9 cellular contexts compared by ENCODE assay signal in genomic region chr19:51417107-51417806, GRCh38. TPM values are rescaled to one million over a fixed set of nuclear protein-coding genes. Genes with fewer than 3 reads are reported as not detected.
DNase-seq lines count a peak whose midpoint lies in the region; ATAC-seq and TF ChIP-seq lines count a peak whose summit lies in the region.
"Had no signal": no experiment of that assay in that cellular context is flagged by ENCODE, and none has a peak within 500 bp of the region (broad histone marks: within the 10 kb centered on the region; RNA-seq: fewer than 3 reads in every experiment).

Gene SIGLEC10 (minus strand): TSS chr19:51417642. CDS start chr19:51417581, 61 bp downstream.

- TF ChIP-seq CTCF in activated B cell treated with CpG ODN at 0.5 μM for 24 hours (IDR thresholded peaks at IDR 0.05): no peak

- no peaks in the 10 kb centered on the region for H3K36me3 Mint-ChIP-seq in activated naive CD4-positive, alpha-beta T cell treated with anti-CD3 and anti-CD28 coated beads for 36 hours (ENCODE audit: low read depth)
- H3K36me3 Mint-ChIP-seq in activated B cell treated with CpG ODN at 0.5 μM for 24 hours (ENCODE audit: low read depth): peaks cover 29% of the 10 kb centered on the region

- H3K27ac Mint-ChIP-seq in activated naive CD4-positive, alpha-beta T cell treated with anti-CD3 and anti-CD28 coated beads for 36 hours: no peak within 1 kb of the TSS
- H3K27ac Mint-ChIP-seq in activated B cell treated with CpG ODN at 0.5 μM for 24 hours: peak within 1 kb of the TSS; percentile 99

- intact Hi-C loops in activated naive CD4-positive, alpha-beta T cell treated with anti-CD3 and anti-CD28 coated beads for 36 hours (cut with micrococcal nuclease): no loop called here
- intact Hi-C loops in activated B cell treated with CpG ODN at 0.5 μM for 24 hours (cut with micrococcal nuclease): loop anchor here (1.0 to 2.0 kb wide), 7 partner anchors 10 to 234 kb away; no protein-coding TSS in a partner anchor

- H3K36me3 ChIP-seq in mucosa of rectum (ENCODE audit: control insufficient read depth in 2 of 2, insufficient read depth in 2 of 2, low read length in 2 of 2): no peaks in the 10 kb centered on the region

- peak; percentile 55 for DNase-seq in activated naive CD4-positive, alpha-beta T cell treated with anti-CD3 and anti-CD28 coated beads for 36 hours
- no peak for DNase-seq in activated naive CD4-positive, alpha-beta T cell treated with anti-CD3 and anti-CD28 coated beads, Interleukin-2, amount 50 U/mL, for 16 hours
- DNase-seq in activated B cell treated with CpG ODN at 0.5 μM for 24 hours (peak; percentile 75), middle frontal gyrus (ENCODE audit: extremely low spot score, low spot score) (no peak)

- H3K9me3 Mint-ChIP-seq in activated naive CD4-positive, alpha-beta T cell treated with anti-CD3 and anti-CD28 coated beads for 36 hours: no peaks in the 10 kb centered on the region
- no peaks in the 10 kb centered on the region for H3K9me3 Mint-ChIP-seq in activated B cell treated with CpG ODN at 0.5 μM for 24 hours

- POLR2A ChIA-PET in activated B cell treated with CpG ODN at 0.5 μM for 24 hours (lab: Charles Lee): interaction anchor here (0.5 to 3.9 kb wide), 27 partner anchors 9 to 772 kb away, joined by 3 to 64 read pairs (median 5); partner anchors contain the start of genes ETFB, PPP2R1A, SIGLEC6 and VSIG10L

- no peaks in the 10 kb centered on the region for H3K27me3 ChIP-seq in mucosa of rectum (ENCODE audit: control insufficient read depth in 2 of 2, insufficient read depth in 2 of 2, low read length in 2 of 2)

- H3K4me3 Mint-ChIP-seq in activated naive CD4-positive, alpha-beta T cell treated with anti-CD3 and anti-CD28 coated beads for 36 hours: no peak within 1 kb of the TSS
- H3K4me3 Mint-ChIP-seq in activated B cell treated with CpG ODN at 0.5 μM for 24 hours: peak within 1 kb of the TSS; percentile 95

- H3K4me1 Mint-ChIP-seq in activated naive CD4-positive, alpha-beta T cell treated with anti-CD3 and anti-CD28 coated beads for 36 hours (ENCODE audit: low read depth): peaks cover 11% of the 10 kb centered on the region
- H3K4me1 Mint-ChIP-seq in activated B cell treated with CpG ODN at 0.5 μM for 24 hours: peaks cover 50% of the 10 kb centered on the region

- no peaks in the 10 kb centered on the region for H3K4me1 ChIP-seq in mucosa of rectum (ENCODE audit: control insufficient read depth in 2 of 2, insufficient read depth in 2 of 2, low read length in 2 of 2)

- H3K27me3 Mint-ChIP-seq in activated naive CD4-positive, alpha-beta T cell treated with anti-CD3 and anti-CD28 coated beads for 36 hours (ENCODE audit: low read depth): peaks cover 27% of the 10 kb centered on the region
- no peaks in the 10 kb centered on the region for H3K27me3 Mint-ChIP-seq in activated B cell treated with CpG ODN at 0.5 μM for 24 hours

- H3K4me3 ChIP-seq in mucosa of rectum (ENCODE audit: low read length in 2 of 2): peak within 1 kb of the TSS; percentile 23 to 44

- H3K27ac ChIP-seq in mucosa of rectum (ENCODE audit: low read depth in 2 of 2, low read length in 2 of 2): peak within 1 kb of the TSS in 1 of 2 donors; percentile 63
- H3K27ac ChIP-seq: C4-2B had no signal

- H3K9me3 ChIP-seq in mucosa of rectum (ENCODE audit: control insufficient read depth in 2 of 2, low read length in 2 of 2): no peaks in the 10 kb centered on the region

- no peak within 1 kb of the TSS for H3K9ac ChIP-seq in mucosa of rectum (ENCODE audit: low read depth in 1 of 2, low read length in 2 of 2)

- ATAC-seq in HG03196 (IDR thresholded peaks at IDR 0.05; ENCODE audit: unreplicated experiment) (peak; percentile 46), activated B cell treated with CpG ODN at 0.5 μM for 24 hours (ENCODE audit: low read depth) (peak; percentile 88), HG03439 (IDR thresholded peaks at IDR 0.05; ENCODE audit: unreplicated experiment) (no peak), GM18870 (IDR thresholded peaks at IDR 0.05; ENCODE audit: unreplicated experiment) (no peak)

- CTCF ChIA-PET in activated naive CD4-positive, alpha-beta T cell treated with anti-CD3 and anti-CD28 coated beads for 36 hours (lab: Charles Lee): interaction anchor here (0.5 to 1.8 kb wide), 2 partner anchors 22 to 241 kb away, joined by 3 to 5 read pairs; no protein-coding TSS in a partner anchor
- CTCF ChIA-PET in activated B cell treated with CpG ODN at 0.5 μM for 24 hours (lab: Charles Lee): interaction anchor here (0.8 to 2.9 kb wide), 18 partner anchors 9 to 244 kb away, joined by 3 to 34 read pairs (median 5); partner anchors contain the start of gene VSIG10L

RNA-seq across cellular contexts. Expression of gene SIGLEC10, which starts in this region (rescaled TPM):
- total RNA-seq in activated naive CD4-positive, alpha-beta T cell treated with anti-CD3 and anti-CD28 coated beads for 36 hours: not detected
- 50.3 and 52.2 TPM in 2 replicates for total RNA-seq in activated B cell treated with CpG ODN at 0.5 μM for 24 hours

Comparison
In these comparisons a context has a peak if more than half of its experiments do, and no peak if none do; other contexts are left out.
1. RNA of gene SIGLEC10 (total RNA-seq): 50.3 to 52.2 TPM in activated B cell treated with CpG ODN at 0.5 μM for 24 hours; not detected in activated naive CD4-positive, alpha-beta T cell treated with anti-CD3 and anti-CD28 coated beads for 36 hours; every median in the first group is over 10 times any median in the second.
2. Peak in DNase-seq in activated naive CD4-positive, alpha-beta T cell treated with anti-CD3 and anti-CD28 coated beads for 36 hours; RNA of the gene not detected or under 1 TPM.
3. ATAC-seq: peak in HG03196 (single experiment) and activated B cell treated with CpG ODN at 0.5 μM for 24 hours (single experiment); none in HG03439 (single experiment) and GM18870 (single experiment).